Comparison of ENCODE assay signal across 16 cellular contexts in the genomic region with DNA sequence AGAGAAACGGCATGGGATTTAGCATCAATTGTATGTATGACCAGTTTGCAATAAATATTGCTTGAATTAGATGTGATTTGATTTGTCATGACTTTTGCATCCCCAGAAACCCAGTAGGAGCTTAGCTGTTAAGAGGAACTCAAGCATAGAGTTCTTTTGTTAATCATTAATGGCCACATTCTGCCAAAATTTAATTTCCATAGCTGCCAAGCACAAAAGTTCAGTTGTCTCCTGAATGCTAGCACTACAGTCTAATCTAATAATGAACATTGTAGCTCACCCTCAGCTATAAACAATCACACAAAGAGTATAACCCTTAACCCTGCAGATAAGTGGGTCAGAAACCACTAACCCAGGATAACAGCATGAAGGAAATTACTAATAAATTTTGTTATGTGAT.
"Had no signal": no experiment of that assay in that cellular context is flagged by ENCODE, and none has a peak within 500 bp of the region (broad histone marks: within the 10 kb centered on the region; RNA-seq: fewer than 3 reads in every experiment).

No MANE protein-coding gene starts in this region.

- H3K4me3 ChIP-seq: tibial nerve had no signal

- H3K27me3 ChIP-seq: tibial nerve had no signal

- H3K27ac ChIP-seq: tibial nerve, WERI-Rb-1 had no signal

- ATAC-seq: activated naive CD4-positive, alpha-beta T cell treated with anti-CD3 and anti-CD28 coated beads, Interleukin-2, amount 50 U/mL, for 72 hours; naive thymus-derived CD8-positive, alpha-beta T cell; stimulated activated naive CD8-positive, alpha-beta T cell treated with anti-CD3 and anti-CD28 coated beads, Interleukin-15, Interleukin-2, amounts not matched to agents 100 U/mL and 50 U/mL, for 24 hours; T-helper 17 cell had no signal

- H3K36me3 ChIP-seq: tibial nerve, WERI-Rb-1 had no signal

- FAIRE-seq: bronchial epithelial cell had no signal

- DNase-seq: activated CD4-positive, alpha-beta T cell treated with anti-CD3 and anti-CD28 coated beads for 1 hour; activated gamma-delta T cell treated with Interleukin-2 at 50 U/mL for 16 hours; cerebellar nuclear complex; cortex of kidney; glutamatergic neuron; hippocampal formation; islet precursor cell; naive thymus-derived CD8-positive, alpha-beta T cell; nucleus accumbens; stimulated activated naive CD8-positive, alpha-beta T cell treated with anti-CD3 and anti-CD28 coated beads, Interleukin-15, Interleukin-2, amounts not matched to agents 100 U/mL and 50 U/mL, for 24 hours; substantia nigra; T-helper 17 cell; WERI-Rb-1 had no signal

- H3K4me1 ChIP-seq: tibial nerve had no signal
